10 cellular contexts compared by ENCODE assay signal in genomic region chr1:54403377-54403776, GRCh38. TPM values are rescaled to one million over a fixed set of nuclear protein-coding genes. Genes with fewer than 3 reads are reported as not detected.
DNase-seq lines count a peak whose midpoint lies in the region; ATAC-seq and TF ChIP-seq lines count a peak whose summit lies in the region.
"Had no signal": no experiment of that assay in that cellular context is flagged by ENCODE, and none has a peak within 500 bp of the region (broad histone marks: within the 10 kb centered on the region; RNA-seq: fewer than 3 reads in every experiment).

No MANE protein-coding gene starts in this region.

- H3K27ac ChIP-seq in suprapubic skin = no peak overlapping the region

- no peaks in the 10 kb centered on the region for H3K9me3 ChIP-seq in suprapubic skin

- no peaks in the 10 kb centered on the region for H3K27me3 ChIP-seq in suprapubic skin

- peak overlapping the region; percentile 100 for H3K4me3 ChIP-seq in suprapubic skin

- H3K36me3 ChIP-seq in suprapubic skin = peaks cover 31% of the 10 kb centered on the region

- H3K4me1 Mint-ChIP-seq in activated T-cell treated with anti-CD3 and anti-CD28 coated beads, Interleukin-2, amount 50 U/mL, for 24 hours (ENCODE audit: low read depth) = peaks cover 77% of the 10 kb centered on the region
- H3K4me1 Mint-ChIP-seq in activated CD8-positive, alpha-beta T cell treated with anti-CD3 and anti-CD28 coated beads, Interleukin-2, amount 10 ng/mL, durations not matched to agents 7 days and 5 days (ENCODE audit: low read depth) = peaks cover 66% of the 10 kb centered on the region
- H3K4me1 Mint-ChIP-seq in immature natural killer cell = peaks cover 77 to 78% of the 10 kb centered on the region in 2 donors

- TF ChIP-seq CTCF in suprapubic skin (IDR thresholded peaks at IDR 0.05) = no peak

- H3K36me3 Mint-ChIP-seq in activated T-cell treated with anti-CD3 and anti-CD28 coated beads, Interleukin-2, amount 50 U/mL, for 24 hours (ENCODE audit: low read depth) = peaks cover 59% of the 10 kb centered on the region
- peaks cover 65% of the 10 kb centered on the region for H3K36me3 Mint-ChIP-seq in activated CD8-positive, alpha-beta T cell treated with anti-CD3 and anti-CD28 coated beads, Interleukin-2, amount 10 ng/mL, durations not matched to agents 7 days and 5 days (ENCODE audit: low read depth)
- peaks cover 29 to 52% (median 34%) of the 10 kb centered on the region in 3 donors for H3K36me3 Mint-ChIP-seq in immature natural killer cell

- peaks cover 44% of the 10 kb centered on the region for H3K4me1 ChIP-seq in suprapubic skin

- H3K4me3 Mint-ChIP-seq in activated T-cell treated with anti-CD3 and anti-CD28 coated beads, Interleukin-2, amount 50 U/mL, for 24 hours = peak overlapping the region; percentile 81
- H3K4me3 Mint-ChIP-seq in activated CD8-positive, alpha-beta T cell treated with anti-CD3 and anti-CD28 coated beads, Interleukin-2, amount 10 ng/mL, durations not matched to agents 7 days and 5 days = peak overlapping the region; percentile 84
- H3K4me3 Mint-ChIP-seq in immature natural killer cell = peak overlapping the region; percentile 82 to 91 (median 90)

- no peaks in the 10 kb centered on the region for H3K9me3 Mint-ChIP-seq in activated T-cell treated with anti-CD3 and anti-CD28 coated beads, Interleukin-2, amount 50 U/mL, for 24 hours
- no peaks in the 10 kb centered on the region for H3K9me3 Mint-ChIP-seq in activated CD8-positive, alpha-beta T cell treated with anti-CD3 and anti-CD28 coated beads, Interleukin-2, amount 10 ng/mL, durations not matched to agents 7 days and 5 days (ENCODE audit: insufficient read depth)
- no peaks in the 10 kb centered on the region for H3K9me3 Mint-ChIP-seq in immature natural killer cell

- ATAC-seq in activated CD8-positive, alpha-beta T cell treated with anti-CD3 and anti-CD28 coated beads, Interleukin-2, amount 10 ng/mL, durations not matched to agents 7 days and 5 days = no peak
- ATAC-seq in HG03175 (IDR thresholded peaks at IDR 0.05; ENCODE audit: unreplicated experiment) (no peak), GM21381 (IDR thresholded peaks at IDR 0.05; ENCODE audit: unreplicated experiment) (no peak)

- H3K27ac Mint-ChIP-seq in activated T-cell treated with anti-CD3 and anti-CD28 coated beads, Interleukin-2, amount 50 U/mL, for 24 hours = peak overlapping the region; percentile 78
- peak overlapping the region; percentile 74 for H3K27ac Mint-ChIP-seq in activated CD8-positive, alpha-beta T cell treated with anti-CD3 and anti-CD28 coated beads, Interleukin-2, amount 10 ng/mL, durations not matched to agents 7 days and 5 days
- H3K27ac Mint-ChIP-seq in immature natural killer cell = peak overlapping the region; percentile 49 to 86 (median 76)

- no peak for DNase-seq in activated T-cell treated with anti-CD3 and anti-CD28 coated beads, Interleukin-2, amount 50 U/mL, for 24 hours
- no peak for DNase-seq in activated T-cell treated with anti-CD3 and anti-CD28 coated beads, Interleukin-2, amount 50 U/mL, for 48 hours
- no peak for DNase-seq in activated CD8-positive, alpha-beta T cell treated with anti-CD3 and anti-CD28 coated beads, Interleukin-2, amount 10 ng/mL, durations not matched to agents 7 days and 5 days
- DNase-seq in immature natural killer cell (no peak), suprapubic skin (ENCODE audit: low spot score in 2 of 2) (no peak), NCI-H2227 treated with DMSO at 0.1 percent for 48 hours (lab: John Stamatoyannopoulos, UW) (no peak)
- DNase-seq: nucleus accumbens, substantia nigra had no signal

- H3K27me3 Mint-ChIP-seq in activated T-cell treated with anti-CD3 and anti-CD28 coated beads, Interleukin-2, amount 50 U/mL, for 24 hours = no peaks in the 10 kb centered on the region
- H3K27me3 Mint-ChIP-seq in activated CD8-positive, alpha-beta T cell treated with anti-CD3 and anti-CD28 coated beads, Interleukin-2, amount 10 ng/mL, durations not matched to agents 7 days and 5 days (ENCODE audit: low read depth) = no peaks in the 10 kb centered on the region
- H3K27me3 Mint-ChIP-seq in immature natural killer cell (ENCODE audit: low read depth in 3 of 3) = peaks cover 9 to 11% (median 10%) of the 10 kb centered on the region in 3 donors

- POLR2A ChIA-PET in activated CD8-positive, alpha-beta T cell treated with anti-CD3 and anti-CD28 coated beads, Interleukin-2, amount 10 ng/mL, durations not matched to agents 7 days and 5 days (lab: Charles Lee) = no interaction called here

- TF ChIP-seq POLR2A in suprapubic skin (IDR thresholded peaks at IDR 0.05) = no peak

- 47% methylated on average over 8 of the region's 8 CpGs for WGBS in suprapubic skin

- TF ChIP-seq EP300 in suprapubic skin (IDR thresholded peaks at IDR 0.05) = no peak

- CTCF ChIA-PET in activated CD8-positive, alpha-beta T cell treated with anti-CD3 and anti-CD28 coated beads, Interleukin-2, amount 10 ng/mL, durations not matched to agents 7 days and 5 days (lab: Charles Lee) = interaction anchor here (0.8 to 4.7 kb wide), 4 partner anchors 81 to 203 kb away, joined by 3 to 29 read pairs (median 4); partner anchors contain the start of genes CYB5RL and MRPL37

RNA-seq across cellular contexts. Expression of gene SSBP3, which starts 2.8 kb away (rescaled TPM):
- total RNA-seq in activated CD8-positive, alpha-beta T cell treated with anti-CD3 and anti-CD28 coated beads, Interleukin-2, amount 10 ng/mL, durations not matched to agents 7 days and 5 days = 100 to 1,000 TPM; 109 to 111 TPM
- polyA plus RNA-seq in immature natural killer cell = 10 to 100 TPM; 19.8 to 30.1 (median 21.1) TPM
- 10 to 100 TPM; 26.4 to 49.5 (median 37.1) TPM for total RNA-seq in suprapubic skin
